14 cellular contexts compared by ENCODE assay signal in genomic region chr14:61454545-61454944, GRCh38.
A peak's percentile ranks its signal among the peaks of the same experiment; 100 is the strongest.
DNase-seq lines count a peak whose midpoint lies in the region; ATAC-seq, FAIRE-seq and TF ChIP-seq lines count a peak whose summit lies in the region.
"Had no signal": no experiment of that assay in that cellular context is flagged by ENCODE, and none has a peak within 500 bp of the region (broad histone marks: within the 10 kb centered on the region; RNA-seq: fewer than 3 reads in every experiment).

No MANE protein-coding gene starts in this region.

- H2AFZ ChIP-seq in smooth muscle cell (ENCODE audit: low read depth), result no peak overlapping the region
- H2AFZ ChIP-seq: parathyroid adenoma had no signal

- H3K27me3 ChIP-seq in left ventricle myocardium inferior (ENCODE audit: low read depth), result no peaks in the 10 kb centered on the region
- no peaks in the 10 kb centered on the region for H3K27me3 ChIP-seq in smooth muscle cell (ENCODE audit: low read depth)

- no peak overlapping the region for H3K9ac ChIP-seq in smooth muscle cell (ENCODE audit: low read depth)
- H3K9ac ChIP-seq: parathyroid adenoma had no signal

- peaks cover 93% of the 10 kb centered on the region for H3K4me1 Mint-ChIP-seq in activated naive CD4-positive, alpha-beta T cell treated with anti-CD3 and anti-CD28 coated beads, Interleukin-2, amount 50 U/mL, for 24 hours
- peaks cover 73% of the 10 kb centered on the region for H3K4me1 Mint-ChIP-seq in T-helper 17 cell

- no peak overlapping the region for H3K4me2 ChIP-seq in smooth muscle cell

- FAIRE-seq in urothelium cell line (lab: Jason Lieb, UNC), result peak; percentile 17
- FAIRE-seq: astrocyte had no signal

- peaks cover 31% of the 10 kb centered on the region for H3K36me3 ChIP-seq in left ventricle myocardium inferior
- H3K36me3 ChIP-seq in smooth muscle cell (ENCODE audit: low read depth), result no peaks in the 10 kb centered on the region

- DNase-seq in activated naive CD4-positive, alpha-beta T cell (lab: John Stamatoyannopoulos, UW), result no peak
- DNase-seq in T-helper 17 cell (no peak), left ventricle myocardium inferior (peak; percentile 54), urothelium cell line (ENCODE audit: low spot score) (no peak), RKO (ENCODE audit: low spot score) (no peak), smooth muscle cell (lab: John Stamatoyannopoulos, UW; ENCODE audit: unreplicated experiment) (no peak)
- DNase-seq: activated CD4-positive, alpha-beta T cell treated with anti-CD3 and anti-CD28 coated beads for 48 hours; MV-4-11; NCI-H526 treated with DMSO at 0.1 percent for 48 hours; stimulated activated naive CD4-positive, alpha-beta T cell treated with Interleukin-2 at 50 U/mL for 16 hours had no signal

- H3K9me3 Mint-ChIP-seq in activated naive CD4-positive, alpha-beta T cell treated with anti-CD3 and anti-CD28 coated beads, Interleukin-2, amount 50 U/mL, for 24 hours, result no peaks in the 10 kb centered on the region

- TF ChIP-seq CTCF in left ventricle myocardium inferior (IDR thresholded peaks at IDR 0.05; ENCODE audit: borderline replicate concordance) (no peak), smooth muscle cell (IDR thresholded peaks at IDR 0.05; ENCODE audit: borderline replicate concordance, insufficient read depth, poor library complexity, severe bottlenecking) (no peak)

- peak overlapping the region; percentile 96 for H3K27ac Mint-ChIP-seq in activated naive CD4-positive, alpha-beta T cell treated with anti-CD3 and anti-CD28 coated beads, Interleukin-2, amount 50 U/mL, for 24 hours
- H3K27ac Mint-ChIP-seq in T-helper 17 cell, result peak overlapping the region; percentile 92

- H3K36me3 Mint-ChIP-seq in activated naive CD4-positive, alpha-beta T cell treated with anti-CD3 and anti-CD28 coated beads, Interleukin-2, amount 50 U/mL, for 24 hours, result peaks cover 68% of the 10 kb centered on the region
- peaks cover 23% of the 10 kb centered on the region for H3K36me3 Mint-ChIP-seq in T-helper 17 cell (ENCODE audit: low read depth)

- H3K27ac ChIP-seq in left ventricle myocardium inferior (replicated peaks) (peak overlapping the region; percentile 53), smooth muscle cell (ENCODE audit: low read depth) (no peak overlapping the region)
- H3K27ac ChIP-seq: C4-2B, parathyroid adenoma had no signal

- H3K9me3 ChIP-seq in T-helper 17 cell (ENCODE audit: control insufficient read depth, low read length, poor library complexity, severe bottlenecking) (no peaks in the 10 kb centered on the region), left ventricle myocardium inferior (replicated peaks) (no peaks in the 10 kb centered on the region), smooth muscle cell (replicated peaks; ENCODE audit: low read depth) (no peaks in the 10 kb centered on the region)

- no peaks in the 10 kb centered on the region for H3K79me2 ChIP-seq in smooth muscle cell (ENCODE audit: low read depth)

- intact Hi-C loops in left ventricle myocardium inferior (cut with micrococcal nuclease), result loop anchor here (5.0 to 10.0 kb wide), 2 partner anchors 150 to 673 kb away; no protein-coding TSS in a partner anchor

- H4K20me1 ChIP-seq in smooth muscle cell (ENCODE audit: low read depth), result no peaks in the 10 kb centered on the region

- no peaks in the 10 kb centered on the region for H3K27me3 Mint-ChIP-seq in activated naive CD4-positive, alpha-beta T cell treated with anti-CD3 and anti-CD28 coated beads, Interleukin-2, amount 50 U/mL, for 24 hours
- H3K27me3 Mint-ChIP-seq in T-helper 17 cell, result no peaks in the 10 kb centered on the region

- no peak for ATAC-seq in T-helper 17 cell

- peak overlapping the region; percentile 30 for H3K4me3 Mint-ChIP-seq in activated naive CD4-positive, alpha-beta T cell treated with anti-CD3 and anti-CD28 coated beads, Interleukin-2, amount 50 U/mL, for 24 hours
- H3K4me3 Mint-ChIP-seq in T-helper 17 cell, result peak overlapping the region; percentile 19

- 90% methylated on average over 4 of the region's 4 CpGs for WGBS in smooth muscle cell (ENCODE audit: low lambda C conversion rate)

- no peaks in the 10 kb centered on the region for H3F3A ChIP-seq in smooth muscle cell (ENCODE audit: low read depth)

- no peak overlapping the region for H3K4me3 ChIP-seq in left ventricle myocardium inferior
- no peak overlapping the region for H3K4me3 ChIP-seq in smooth muscle cell

- H3K4me1 ChIP-seq in left ventricle myocardium inferior (peaks cover 34% of the 10 kb centered on the region), smooth muscle cell (ENCODE audit: low read depth) (no peaks in the 10 kb centered on the region)
- H3K4me1 ChIP-seq: parathyroid adenoma had no signal
